ENCODE assay signal across 8 cellular contexts in the genomic region with DNA sequence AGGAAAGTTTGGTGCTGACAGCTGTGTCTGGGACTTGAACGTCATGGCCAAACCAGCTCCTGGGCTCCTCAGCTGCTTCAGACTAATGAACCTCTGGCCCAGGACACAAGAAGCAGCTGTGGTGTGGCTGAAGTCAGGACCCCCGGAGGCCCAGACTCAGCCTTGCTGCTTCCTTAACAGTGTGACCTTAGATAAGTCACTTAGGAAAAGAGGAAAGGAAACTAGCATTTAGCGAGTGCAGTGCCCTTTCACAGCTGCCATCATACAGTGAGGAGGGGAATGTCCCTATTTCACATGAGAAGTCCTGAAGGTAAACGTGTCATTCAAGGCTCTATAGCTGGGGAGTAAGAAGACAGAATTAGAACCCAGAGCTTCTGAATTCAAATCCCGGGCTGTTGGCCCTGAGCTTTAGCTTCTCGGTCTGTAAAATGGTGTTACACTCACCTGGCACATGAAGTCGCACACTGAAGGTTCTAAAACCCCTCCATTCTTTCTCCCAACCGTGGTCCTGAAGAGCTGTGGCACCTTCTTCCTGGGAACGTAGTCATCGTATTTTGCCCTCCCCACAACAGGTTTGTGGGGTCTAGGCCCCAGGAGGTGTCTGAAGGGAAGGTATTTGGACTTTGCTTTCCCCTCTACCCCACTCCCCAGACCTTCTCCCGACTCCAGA. TPM values are rescaled to one million over a fixed set of nuclear protein-coding genes. Genes with fewer than 3 reads are reported as not detected.
A peak's percentile ranks its signal among the peaks of the same experiment; 100 is the strongest.
DNase-seq lines count a peak whose midpoint lies in the region; ATAC-seq, FAIRE-seq and TF ChIP-seq lines count a peak whose summit lies in the region.

No MANE protein-coding gene starts in this region.

- no peaks in the 10 kb centered on the region for H3K36me3 Mint-ChIP-seq in natural killer cell

- no peak overlapping the region for H3K27ac ChIP-seq in ACC112 (ENCODE audit: low read depth, low read length)
- H3K27ac ChIP-seq in HEK293 (ENCODE audit: extremely low read depth, low read depth, low read length) = no peak overlapping the region; the same call in 1 of the 2 replicates
- no peak overlapping the region for H3K27ac ChIP-seq in GM12878 (ENCODE audit: control insufficient read depth, insufficient read depth)
- peak overlapping the region in 1 of 2 donors; percentile 30 for H3K27ac ChIP-seq in ascending aorta

- peaks cover 0 to 9% of the 10 kb centered on the region in 2 donors for H3K4me1 Mint-ChIP-seq in natural killer cell

- peak; percentile 52 for FAIRE-seq in GM12878 (lab: Jason Lieb, UNC)

- H3K9me3 Mint-ChIP-seq in natural killer cell = no peaks in the 10 kb centered on the region

- peaks cover 43 to 48% of the 10 kb centered on the region in 2 donors for H3K27me3 Mint-ChIP-seq in natural killer cell (ENCODE audit: low read depth in 2 of 2)

- H3K79me2 ChIP-seq in ACC112 (ENCODE audit: control insufficient read depth, insufficient read depth, low read length, unreplicated experiment) = no peaks in the 10 kb centered on the region
- H3K79me2 ChIP-seq in GM12878 (ENCODE audit: control insufficient read depth, insufficient read depth, low read length) = no peaks in the 10 kb centered on the region

- no peak for TF ChIP-seq CTCF in HEK293 (tag by site-specific recombination; IDR thresholded peaks at IDR 0.05)
- TF ChIP-seq CTCF in GM12878 (IDR thresholded peaks at IDR 0.05 in 2 of 3, conservative IDR thresholded peaks at IDR 0.05 in 1 of 3; ENCODE audit: control insufficient read depth in 2 of 3, extremely low read depth in 1 of 3, insufficient read depth in 1 of 3, low read depth in 3 of 3, low read length in 3 of 3) = no peak
- no peak for TF ChIP-seq CTCF in natural killer cell (IDR thresholded peaks at IDR 0.05)
- TF ChIP-seq CTCF in ascending aorta (IDR thresholded peaks at IDR 0.05) = no peak

- H3K4me2 ChIP-seq in GM12878 (ENCODE audit: control insufficient read depth, insufficient read depth) = peak overlapping the region; percentile 59; the same call in 1 of the 2 replicates

- POLR2A ChIA-PET in HEK293 (lab: Yijun Ruan, JAX) (interaction anchor here (0.5 to 2.2 kb wide), 4 partner anchors 13 to 1803 kb away, joined by 4 to 8 read pairs (median 6); a partner anchor contains a TSS), GM12878 (lab: Charles Lee) (interaction anchor here (0.5 to 1.5 kb wide), 11 partner anchors 9 to 1484 kb away, joined by 3 to 11 read pairs (median 3); a partner anchor contains a TSS)

- H3K9me3 ChIP-seq in HEK293 (ENCODE audit: control insufficient read depth, insufficient read depth, low read depth, low read length) (no peaks in the 10 kb centered on the region), GM12878 (replicated peaks; ENCODE audit: control insufficient read depth, insufficient read depth, low read length) (no peaks in the 10 kb centered on the region), ascending aorta (no peaks in the 10 kb centered on the region)

- SMC1A ChIA-PET in GM12878 (lab: Charles Lee; ENCODE audit: uncharacterized antibody, unreplicated experiment) = interaction anchor here (0.6 to 5.9 kb wide), 15 partner anchors 11 to 181 kb away, joined by 3 to 71 read pairs (median 5); a partner anchor contains a TSS

- no peak overlapping the region for H3K27ac Mint-ChIP-seq in natural killer cell

- no peaks in the 10 kb centered on the region for H4K20me1 ChIP-seq in GM12878 (ENCODE audit: control insufficient read depth, insufficient read depth)

- peaks cover 37% of the 10 kb centered on the region for H3K27me3 ChIP-seq in ACC112 (ENCODE audit: insufficient read depth, low read length)
- H3K27me3 ChIP-seq in GM12878 (replicated peaks in 1 of 2; ENCODE audit: control insufficient read depth in 2 of 2, insufficient read depth in 2 of 2, low read length in 1 of 2) = no peaks in the 10 kb centered on the region
- peaks cover 13% of the 10 kb centered on the region for H3K27me3 ChIP-seq in ascending aorta

- no peak for DNase-seq in GM12878 (ENCODE audit: low read depth, low spot score)
- no peak for DNase-seq in natural killer cell
- no peak for DNase-seq in ascending aorta (ENCODE audit: low spot score in 2 of 2)
- no peak for DNase-seq in SKM-1 (lab: John Stamatoyannopoulos, UW; ENCODE audit: unreplicated experiment)
- no peak for DNase-seq in islet precursor cell

- CTCF ChIA-PET in HEK293 (lab: Yijun Ruan, JAX) = interaction anchor here (0.5 to 7.0 kb wide), 8 partner anchors 8 to 181 kb away, joined by 3 to 112 read pairs (median 6); a partner anchor contains a TSS
- CTCF ChIA-PET in GM12878 (lab: Yijun Ruan, JAX) = interaction anchor here (0.6 to 8.1 kb wide), 18 partner anchors 11 to 453 kb away, joined by 3 to 164 read pairs (median 4); a partner anchor contains a TSS

- intact Hi-C loops in GM12878 (cut with micrococcal nuclease; ENCODE audit: unreplicated experiment) (loop anchor here (5.0 kb wide), 2 partner anchors 78 to 213 kb away; a partner anchor contains a TSS), natural killer cell (cut with micrococcal nuclease) (loop anchor here (5.0 kb wide), 1 partner anchor 183 kb away; a partner anchor contains a TSS), ascending aorta (cut with DNase I) (no loop called here)

- TF ChIP-seq RAD21 in GM12878 (IDR thresholded peaks at IDR 0.05; ENCODE audit: insufficient read depth, low read depth, low read length) = no peak

- 23% methylated on average over 11 of the region's 11 CpGs for WGBS in GM12878 (ENCODE audit: insufficient coverage, insufficient replicate concordance, low lambda C conversion rate, missing lambda C conversion rate)

- H3K9ac ChIP-seq in GM12878 (ENCODE audit: control insufficient read depth, insufficient read depth, low read length) = no peak overlapping the region

- TF ChIP-seq EP300 in GM12878 (IDR thresholded peaks at IDR 0.05; ENCODE audit: borderline replicate concordance in 1 of 2, control insufficient read depth in 1 of 2, low read depth in 2 of 2, low read length in 2 of 2) = 0 out of 4 replicates have a peak, but pooled peaks of 1 of the 2 experiments have one; percentile 37

- TF ChIP-seq POLR2A in GM12878 (IDR thresholded peaks at IDR 0.05; ENCODE audit: low read depth, low read length) = no peak

- H3K36me3 ChIP-seq in ACC112 (ENCODE audit: insufficient read depth, low read length) (no peaks in the 10 kb centered on the region), HEK293 (ENCODE audit: control insufficient read depth in 2 of 2, insufficient read depth in 1 of 2, low read length in 2 of 2) (no peaks in the 10 kb centered on the region), GM12878 (ENCODE audit: control insufficient read depth in 2 of 2, insufficient read depth in 2 of 2, low read length in 1 of 2) (no peaks in the 10 kb centered on the region), ascending aorta (no peaks in the 10 kb centered on the region)

- no TSS peak for BruUV-seq in GM12878 (replicated peaks; lab: Mats Ljungman, UMichigan)

- RAD21 ChIA-PET in GM12878 (lab: Charles Lee; ENCODE audit: unreplicated experiment) = interaction anchor here (0.8 to 4.6 kb wide), 11 partner anchors 10 to 206 kb away, joined by 3 to 47 read pairs (median 5); a partner anchor contains a TSS

- no peak overlapping the region for H3K4me3 ChIP-seq in ACC112 (ENCODE audit: low read depth, low read length)
- H3K4me3 ChIP-seq in HEK293 (ENCODE audit: low read depth, low read length) = no peak overlapping the region
- H3K4me3 ChIP-seq in GM12878 = peak overlapping the region; percentile 37; the same call in 1 of the 2 replicates
- H3K4me3 ChIP-seq in ascending aorta = peak overlapping the region in 1 of 2 donors; percentile 78

- H3K4me1 ChIP-seq in ACC112 (ENCODE audit: control insufficient read depth, insufficient read depth, low read length, unreplicated experiment) (peaks cover 6% of the 10 kb centered on the region), HEK293 (ENCODE audit: control insufficient read depth, insufficient read depth, low read length) (peaks cover 2% of the 10 kb centered on the region; the same call in 1 of the 2 replicates), GM12878 (ENCODE audit: control insufficient read depth, insufficient read depth, low read length) (peaks cover 17% of the 10 kb centered on the region), ascending aorta (peaks cover 8 to 10% of the 10 kb centered on the region in 2 donors)

- in situ Hi-C loops in GM12878 (cut with MboI) = loop anchor here (10.0 kb wide), 1 partner anchor 185 kb away; a partner anchor contains a TSS

- peak overlapping the region; percentile 52 for H3K4me3 Mint-ChIP-seq in natural killer cell

- H2AFZ ChIP-seq in ACC112 (ENCODE audit: low read length, unreplicated experiment) (peak overlapping the region; percentile 50), GM12878 (ENCODE audit: control insufficient read depth, low read depth, low read length) (no peak overlapping the region; the same call in 1 of the 2 replicates)

- peak; percentile 81 for ATAC-seq in GM12878
- ATAC-seq in natural killer cell = no peak
- ATAC-seq in HG03442 (IDR thresholded peaks at IDR 0.05; ENCODE audit: unreplicated experiment) = no peak

RNA-seq across cellular contexts. Expression of a gene that starts 0.9 kb away (rescaled TPM):
- total RNA-seq in GM12878 (2013; cell fraction: nucleolus; rRNA removed) = not detected in 2 replicates
- total RNA-seq in GM12878 (2014; rRNA removed) (not detected in 2 replicates), GM12878 (2014; rRNA removed; fragmentation: Illumina TruSeq; extraction: Trizol) (not detected in 2 replicates), GM12878 (2021) (0.43 TPM in 1 of 2 replicates, not detected in the other), natural killer cell (not detected), ascending aorta (80.5 TPM)
- polyA plus RNA-seq in GM12878 (2011; ENCODE audit: low read depth) = not detected
- polyA plus RNA-seq in GM12878 (2011; rRNA removed) (0.14 TPM in 1 of 2 replicates, not detected in the other), GM12878 (2014; fragmentation: Illumina TruSeq; extraction: Trizol) (0.22 and 0.98 TPM in 2 replicates), GM12878 (2014; fragmentation: Nextera tagmentation; extraction: Ambion mirVana) (under 1 TPM; 0.20 to 0.21 TPM), GM12878 (2014; rRNA removed) (0.32 and 0.37 TPM in 2 replicates), GM12878 (2016; fragmentation: Nextera tagmentation; extraction: Ambion mirVana) (under 1 TPM in 1 of 2 experiments, not detected in 1; 0.21 TPM)
- polyA plus RNA-seq in GM12878 (2011; cell fraction: cytosol; rRNA removed) = 0.35 and 0.48 TPM in 2 replicates
- polyA plus RNA-seq in GM12878 (2011; cell fraction: nucleus; rRNA removed) = 0.22 TPM in 1 of 2 replicates, not detected in the other
- 0.36 and 0.93 TPM in 2 replicates for polyA plus RNA-seq in GM12878 (2012)
- 0.62 and 0.66 TPM in 2 replicates for polyA minus RNA-seq in GM12878 (2011; rRNA and poly(A)+ RNA removed)
- not detected in 2 replicates for polyA minus RNA-seq in GM12878 (2011; cell fraction: cytosol; rRNA and poly(A)+ RNA removed)
- not detected in 2 replicates for polyA minus RNA-seq in GM12878 (2011; cell fraction: nucleus; rRNA and poly(A)+ RNA removed)

RNA-seq across cellular contexts. Expression of a gene that starts 13.1 kb away (rescaled TPM):
- 46.9 and 53.7 TPM in 2 replicates for total RNA-seq in GM12878 (2013; cell fraction: nucleolus; rRNA removed)
- total RNA-seq in GM12878 (2014; rRNA removed) (112 and 117 TPM in 2 replicates), GM12878 (2014; rRNA removed; fragmentation: Illumina TruSeq; extraction: Trizol) (100 and 111 TPM in 2 replicates), GM12878 (2021) (92.7 TPM in 2 replicates), natural killer cell (10 to 100 TPM; 39.9 to 46.4 (median 41.5) TPM), ascending aorta (40.9 TPM)
- 53.9 TPM for polyA plus RNA-seq in GM12878 (2011; ENCODE audit: low read depth)
- polyA plus RNA-seq in GM12878 (2011; rRNA removed) (122 and 175 TPM in 2 replicates), GM12878 (2014; fragmentation: Illumina TruSeq; extraction: Trizol) (113 and 153 TPM in 2 replicates), GM12878 (2014; fragmentation: Nextera tagmentation; extraction: Ambion mirVana) (100 to 1,000 TPM; 131 to 185 TPM), GM12878 (2014; rRNA removed) (113 and 118 TPM in 2 replicates), GM12878 (2016; fragmentation: Nextera tagmentation; extraction: Ambion mirVana) (100 to 1,000 TPM; 141 to 161 TPM)
- polyA plus RNA-seq in GM12878 (2011; cell fraction: cytosol; rRNA removed) = 157 and 207 TPM in 2 replicates
- 107 and 130 TPM in 2 replicates for polyA plus RNA-seq in GM12878 (2011; cell fraction: nucleus; rRNA removed)
- polyA plus RNA-seq in GM12878 (2012) = 67.0 and 69.4 TPM in 2 replicates
- 71.6 and 103 TPM in 2 replicates for polyA minus RNA-seq in GM12878 (2011; rRNA and poly(A)+ RNA removed)
- polyA minus RNA-seq in GM12878 (2011; cell fraction: cytosol; rRNA and poly(A)+ RNA removed) = 30.9 and 31.1 TPM in 2 replicates
- 38.4 and 61.4 TPM in 2 replicates for polyA minus RNA-seq in GM12878 (2011; cell fraction: nucleus; rRNA and poly(A)+ RNA removed)

RNA-seq across cellular contexts. Expression of a gene that starts 15.3 kb away (rescaled TPM):
- 244 and 246 TPM in 2 replicates for total RNA-seq in GM12878 (2013; cell fraction: nucleolus; rRNA removed)
- total RNA-seq in GM12878 (2014; rRNA removed) = 16.4 and 21.3 TPM in 2 replicates
- 15.5 and 17.3 TPM in 2 replicates for total RNA-seq in GM12878 (2014; rRNA removed; fragmentation: Illumina TruSeq; extraction: Trizol)
- total RNA-seq in GM12878 (2021) = 15.7 and 22.1 TPM in 2 replicates
- 18.6 TPM for polyA plus RNA-seq in GM12878 (2011; ENCODE audit: low read depth)
- 39.8 and 43.3 TPM in 2 replicates for polyA plus RNA-seq in GM12878 (2011; rRNA removed)
- polyA plus RNA-seq in GM12878 (2011; cell fraction: cytosol; rRNA removed) = 42.9 and 45.2 TPM in 2 replicates
- 93.1 and 105 TPM in 2 replicates for polyA plus RNA-seq in GM12878 (2011; cell fraction: nucleus; rRNA removed)
- polyA plus RNA-seq in GM12878 (2012) = 22.0 and 26.0 TPM in 2 replicates
- polyA plus RNA-seq in GM12878 (2014; fragmentation: Illumina TruSeq; extraction: Trizol) = 23.7 and 27.1 TPM in 2 replicates
- 1 to 10 TPM; 6.1 to 6.2 TPM for polyA plus RNA-seq in GM12878 (2014; fragmentation: Nextera tagmentation; extraction: Ambion mirVana)
- polyA plus RNA-seq in GM12878 (2014; rRNA removed) = 24.7 and 25.4 TPM in 2 replicates
- polyA plus RNA-seq in GM12878 (2016; fragmentation: Nextera tagmentation; extraction: Ambion mirVana) = 10 to 100 TPM; 14.9 to 15.4 TPM
- 47.1 and 56.8 TPM in 2 replicates for polyA minus RNA-seq in GM12878 (2011; rRNA and poly(A)+ RNA removed)
- polyA minus RNA-seq in GM12878 (2011; cell fraction: cytosol; rRNA and poly(A)+ RNA removed) = 13.4 and 20.0 TPM in 2 replicates
- polyA minus RNA-seq in GM12878 (2011; cell fraction: nucleus; rRNA and poly(A)+ RNA removed) = 44.6 and 49.8 TPM in 2 replicates
- total RNA-seq in natural killer cell = 10 to 100 TPM; 68.8 to 92.7 (median 74.1) TPM
- 169 TPM for total RNA-seq in ascending aorta

RNA-seq across cellular contexts. Expression of a gene that starts 20.3 kb away (rescaled TPM):
- total RNA-seq in GM12878 (2013; cell fraction: nucleolus; rRNA removed) = 1.9 and 2.7 TPM in 2 replicates
- total RNA-seq in GM12878 (2014; rRNA removed) = 0.06 and 0.11 TPM in 2 replicates
- total RNA-seq in GM12878 (2014; rRNA removed; fragmentation: Illumina TruSeq; extraction: Trizol) = not detected in 2 replicates
- total RNA-seq in GM12878 (2021) = 0.18 and 0.27 TPM in 2 replicates
- not detected for polyA plus RNA-seq in GM12878 (2011; ENCODE audit: low read depth)
- 0.27 and 0.29 TPM in 2 replicates for polyA plus RNA-seq in GM12878 (2011; rRNA removed)
- 0.19 and 0.32 TPM in 2 replicates for polyA plus RNA-seq in GM12878 (2011; cell fraction: cytosol; rRNA removed)
- 2.8 and 4.5 TPM in 2 replicates for polyA plus RNA-seq in GM12878 (2011; cell fraction: nucleus; rRNA removed)
- polyA plus RNA-seq in GM12878 (2012) = 0.11 and 0.13 TPM in 2 replicates
- polyA plus RNA-seq in GM12878 (2014; fragmentation: Illumina TruSeq; extraction: Trizol) = not detected in 2 replicates
- not detected for polyA plus RNA-seq in GM12878 (2014; fragmentation: Nextera tagmentation; extraction: Ambion mirVana)
- polyA plus RNA-seq in GM12878 (2014; rRNA removed) = 0.13 and 0.88 TPM in 2 replicates
- polyA plus RNA-seq in GM12878 (2016; fragmentation: Nextera tagmentation; extraction: Ambion mirVana) = under 1 TPM in 1 of 2 experiments, not detected in 1; 0.07 TPM
- polyA minus RNA-seq in GM12878 (2011; rRNA and poly(A)+ RNA removed) = 0.29 and 1.1 TPM in 2 replicates
- 0.21 TPM in 1 of 2 replicates, not detected in the other for polyA minus RNA-seq in GM12878 (2011; cell fraction: cytosol; rRNA and poly(A)+ RNA removed)
- 1.6 and 3.3 TPM in 2 replicates for polyA minus RNA-seq in GM12878 (2011; cell fraction: nucleus; rRNA and poly(A)+ RNA removed)
- under 1 TPM in 2 of 3 donors, not detected in 1; 0.09 to 0.13 TPM for total RNA-seq in natural killer cell
- not detected for total RNA-seq in ascending aorta

RNA-seq across cellular contexts. Expression of a gene that starts 38.4 kb away (rescaled TPM):
- total RNA-seq in GM12878 (2013; cell fraction: nucleolus; rRNA removed) = 16.2 and 16.6 TPM in 2 replicates
- total RNA-seq in GM12878 (2014; rRNA removed) (67.1 and 69.8 TPM in 2 replicates), GM12878 (2014; rRNA removed; fragmentation: Illumina TruSeq; extraction: Trizol) (44.3 and 46.7 TPM in 2 replicates), GM12878 (2021) (44.0 and 45.2 TPM in 2 replicates), natural killer cell (10 to 100 TPM; 12.9 to 19.3 (median 13.1) TPM), ascending aorta (9.8 TPM)
- 57.2 TPM for polyA plus RNA-seq in GM12878 (2011; ENCODE audit: low read depth)
- polyA plus RNA-seq in GM12878 (2011; rRNA removed) (52.4 and 61.6 TPM in 2 replicates), GM12878 (2014; fragmentation: Illumina TruSeq; extraction: Trizol) (50.1 and 55.1 TPM in 2 replicates), GM12878 (2014; fragmentation: Nextera tagmentation; extraction: Ambion mirVana) (100 to 1,000 TPM in 1 of 2 experiments, 10 to 100 TPM in 1; 86.5 to 123 TPM), GM12878 (2014; rRNA removed) (62.1 and 62.4 TPM in 2 replicates), GM12878 (2016; fragmentation: Nextera tagmentation; extraction: Ambion mirVana) (100 to 1,000 TPM; 154 to 161 TPM)
- polyA plus RNA-seq in GM12878 (2011; cell fraction: cytosol; rRNA removed) = 84.3 and 87.9 TPM in 2 replicates
- polyA plus RNA-seq in GM12878 (2011; cell fraction: nucleus; rRNA removed) = 29.6 and 35.0 TPM in 2 replicates
- 42.6 and 44.0 TPM in 2 replicates for polyA plus RNA-seq in GM12878 (2012)
- 28.1 and 42.8 TPM in 2 replicates for polyA minus RNA-seq in GM12878 (2011; rRNA and poly(A)+ RNA removed)
- polyA minus RNA-seq in GM12878 (2011; cell fraction: cytosol; rRNA and poly(A)+ RNA removed) = 10.4 and 13.1 TPM in 2 replicates
- 17.3 and 17.4 TPM in 2 replicates for polyA minus RNA-seq in GM12878 (2011; cell fraction: nucleus; rRNA and poly(A)+ RNA removed)

Comparison
In these comparisons a context has a peak if more than half of its experiments do, and no peak if none do; other contexts are left out.
1. RNA of a gene that starts 0.9 kb away (total RNA-seq): 80.5 TPM in ascending aorta (single experiment); 0.43 TPM in GM12878 and not detected in natural killer cell; every median in the first group is over 10 times any median in the second.